ENCODE assay signal across 2 cellular contexts in the genomic region with DNA sequence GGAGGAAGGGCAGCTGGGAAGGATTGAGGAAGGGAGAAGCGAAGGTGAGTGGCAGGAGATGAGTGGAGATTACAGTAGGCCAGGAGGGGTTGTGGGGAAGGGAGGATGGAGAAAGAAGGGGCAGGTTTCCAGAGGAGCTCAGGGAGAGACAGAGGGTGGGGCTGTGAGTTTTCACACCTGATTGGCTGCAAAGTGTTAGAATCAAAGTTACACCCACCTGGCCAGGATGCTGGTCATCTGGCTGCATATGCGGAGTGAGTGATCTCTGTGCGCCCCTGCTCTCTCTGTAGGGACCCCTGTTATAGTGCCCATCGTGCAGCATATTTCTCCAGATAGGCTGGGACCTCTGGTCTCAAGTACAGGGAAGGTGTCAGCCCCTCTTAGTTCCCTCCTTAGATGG.
TF ChIP-seq lines count a peak whose summit lies in the region.

No MANE protein-coding gene starts in this region.

TF ChIP-seq in WTC11, 78 proteins besides CTCF, POLR2A, EP300 and RAD21 (continued from another document):
- TF ChIP-seq, protein P1, sequence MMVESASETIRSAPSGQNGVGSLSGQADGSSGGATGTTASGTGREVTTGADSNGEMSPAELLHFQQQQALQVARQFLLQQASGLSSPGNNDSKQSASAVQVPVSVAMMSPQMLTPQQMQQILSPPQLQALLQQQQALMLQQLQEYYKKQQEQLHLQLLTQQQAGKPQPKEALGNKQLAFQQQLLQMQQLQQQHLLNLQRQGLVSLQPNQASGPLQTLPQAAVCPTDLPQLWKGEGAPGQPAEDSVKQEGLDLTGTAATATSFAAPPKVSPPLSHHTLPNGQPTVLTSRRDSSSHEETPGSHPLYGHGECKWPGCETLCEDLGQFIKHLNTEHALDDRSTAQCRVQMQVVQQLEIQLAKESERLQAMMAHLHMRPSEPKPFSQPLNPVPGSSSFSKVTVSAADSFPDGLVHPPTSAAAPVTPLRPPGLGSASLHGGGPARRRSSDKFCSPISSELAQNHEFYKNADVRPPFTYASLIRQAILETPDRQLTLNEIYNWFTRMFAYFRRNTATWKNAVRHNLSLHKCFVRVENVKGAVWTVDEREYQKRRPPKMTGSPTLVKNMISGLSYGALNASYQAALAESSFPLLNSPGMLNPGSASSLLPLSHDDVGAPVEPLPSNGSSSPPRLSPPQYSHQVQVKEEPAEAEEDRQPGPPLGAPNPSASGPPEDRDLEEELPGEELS (CRISPR knock-in tag; IDR thresholded peaks at IDR 0.05): no peak
- TF ChIP-seq TEAD1 (CRISPR knock-in tag; IDR thresholded peaks at IDR 0.05) (no peak), SP1 (CRISPR knock-in tag; conservative IDR thresholded peaks at IDR 0.05) (no peak), ESRRA (CRISPR knock-in tag; IDR thresholded peaks at IDR 0.05; ENCODE audit: borderline replicate concordance) (no peak), SOX15 (CRISPR knock-in tag; IDR thresholded peaks at IDR 0.05) (no peak)
- TF ChIP-seq, protein P2, sequence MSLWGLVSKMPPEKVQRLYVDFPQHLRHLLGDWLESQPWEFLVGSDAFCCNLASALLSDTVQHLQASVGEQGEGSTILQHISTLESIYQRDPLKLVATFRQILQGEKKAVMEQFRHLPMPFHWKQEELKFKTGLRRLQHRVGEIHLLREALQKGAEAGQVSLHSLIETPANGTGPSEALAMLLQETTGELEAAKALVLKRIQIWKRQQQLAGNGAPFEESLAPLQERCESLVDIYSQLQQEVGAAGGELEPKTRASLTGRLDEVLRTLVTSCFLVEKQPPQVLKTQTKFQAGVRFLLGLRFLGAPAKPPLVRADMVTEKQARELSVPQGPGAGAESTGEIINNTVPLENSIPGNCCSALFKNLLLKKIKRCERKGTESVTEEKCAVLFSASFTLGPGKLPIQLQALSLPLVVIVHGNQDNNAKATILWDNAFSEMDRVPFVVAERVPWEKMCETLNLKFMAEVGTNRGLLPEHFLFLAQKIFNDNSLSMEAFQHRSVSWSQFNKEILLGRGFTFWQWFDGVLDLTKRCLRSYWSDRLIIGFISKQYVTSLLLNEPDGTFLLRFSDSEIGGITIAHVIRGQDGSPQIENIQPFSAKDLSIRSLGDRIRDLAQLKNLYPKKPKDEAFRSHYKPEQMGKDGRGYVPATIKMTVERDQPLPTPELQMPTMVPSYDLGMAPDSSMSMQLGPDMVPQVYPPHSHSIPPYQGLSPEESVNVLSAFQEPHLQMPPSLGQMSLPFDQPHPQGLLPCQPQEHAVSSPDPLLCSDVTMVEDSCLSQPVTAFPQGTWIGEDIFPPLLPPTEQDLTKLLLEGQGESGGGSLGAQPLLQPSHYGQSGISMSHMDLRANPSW (CRISPR knock-in tag; conservative IDR thresholded peaks at IDR 0.05; ENCODE audit: low read depth): no peak
- TF ChIP-seq, protein P3, sequence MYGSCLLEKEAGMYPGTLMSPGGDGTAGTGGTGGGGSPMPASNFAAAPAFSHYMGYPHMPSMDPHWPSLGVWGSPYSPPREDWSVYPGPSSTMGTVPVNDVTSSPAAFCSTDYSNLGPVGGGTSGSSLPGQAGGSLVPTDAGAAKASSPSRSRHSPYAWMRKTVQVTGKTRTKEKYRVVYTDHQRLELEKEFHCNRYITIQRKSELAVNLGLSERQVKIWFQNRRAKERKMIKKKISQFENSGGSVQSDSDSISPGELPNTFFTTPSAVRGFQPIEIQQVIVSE (CRISPR knock-in tag; IDR thresholded peaks at IDR 0.05; ENCODE audit: borderline replicate concordance): no peak

TF ChIP-seq in HepG2, 621 proteins besides CTCF, POLR2A, EP300 and RAD21 (continued from another document):
- TF ChIP-seq, protein P4, sequence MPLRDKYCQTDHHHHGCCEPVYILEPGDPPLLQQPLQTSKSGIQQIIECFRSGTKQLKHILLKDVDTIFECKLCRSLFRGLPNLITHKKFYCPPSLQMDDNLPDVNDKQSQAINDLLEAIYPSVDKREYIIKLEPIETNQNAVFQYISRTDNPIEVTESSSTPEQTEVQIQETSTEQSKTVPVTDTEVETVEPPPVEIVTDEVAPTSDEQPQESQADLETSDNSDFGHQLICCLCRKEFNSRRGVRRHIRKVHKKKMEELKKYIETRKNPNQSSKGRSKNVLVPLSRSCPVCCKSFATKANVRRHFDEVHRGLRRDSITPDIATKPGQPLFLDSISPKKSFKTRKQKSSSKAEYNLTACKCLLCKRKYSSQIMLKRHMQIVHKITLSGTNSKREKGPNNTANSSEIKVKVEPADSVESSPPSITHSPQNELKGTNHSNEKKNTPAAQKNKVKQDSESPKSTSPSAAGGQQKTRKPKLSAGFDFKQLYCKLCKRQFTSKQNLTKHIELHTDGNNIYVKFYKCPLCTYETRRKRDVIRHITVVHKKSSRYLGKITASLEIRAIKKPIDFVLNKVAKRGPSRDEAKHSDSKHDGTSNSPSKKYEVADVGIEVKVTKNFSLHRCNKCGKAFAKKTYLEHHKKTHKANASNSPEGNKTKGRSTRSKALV (CRISPR knock-in tag; IDR thresholded peaks at IDR 0.05): no peak
- TF ChIP-seq, protein P5, sequence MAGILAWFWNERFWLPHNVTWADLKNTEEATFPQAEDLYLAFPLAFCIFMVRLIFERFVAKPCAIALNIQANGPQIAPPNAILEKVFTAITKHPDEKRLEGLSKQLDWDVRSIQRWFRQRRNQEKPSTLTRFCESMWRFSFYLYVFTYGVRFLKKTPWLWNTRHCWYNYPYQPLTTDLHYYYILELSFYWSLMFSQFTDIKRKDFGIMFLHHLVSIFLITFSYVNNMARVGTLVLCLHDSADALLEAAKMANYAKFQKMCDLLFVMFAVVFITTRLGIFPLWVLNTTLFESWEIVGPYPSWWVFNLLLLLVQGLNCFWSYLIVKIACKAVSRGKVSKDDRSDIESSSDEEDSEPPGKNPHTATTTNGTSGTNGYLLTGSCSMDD (CRISPR knock-in tag; IDR thresholded peaks at IDR 0.05): no peak
- TF ChIP-seq ZNF564 (CRISPR knock-in tag; IDR thresholded peaks at IDR 0.05) (no peak), HNRNPUL1 (IDR thresholded peaks at IDR 0.05; ENCODE audit: low read depth, low read length) (no peak), RELA (CRISPR knock-in tag; IDR thresholded peaks at IDR 0.05) (no peak), ZNF496 (CRISPR knock-in tag; IDR thresholded peaks at IDR 0.05; ENCODE audit: insufficient replicate concordance) (no peak), NFIB (CRISPR knock-in tag; IDR thresholded peaks at IDR 0.05; ENCODE audit: borderline replicate concordance) (no peak), ATAD3A (CRISPR knock-in tag; IDR thresholded peaks at IDR 0.05) (no peak), TCF7L2 (IDR thresholded peaks at IDR 0.05; ENCODE audit: low read depth, low read length) (no peak), FOXM1 (CRISPR knock-in tag; IDR thresholded peaks at IDR 0.05) (no peak), ZBTB38 (CRISPR knock-in tag; IDR thresholded peaks at IDR 0.05) (no peak), MEIS2 (CRISPR knock-in tag; IDR thresholded peaks at IDR 0.05) (no peak), FOXK2 (IDR thresholded peaks at IDR 0.05) (no peak)
- TF ChIP-seq, protein P6, sequence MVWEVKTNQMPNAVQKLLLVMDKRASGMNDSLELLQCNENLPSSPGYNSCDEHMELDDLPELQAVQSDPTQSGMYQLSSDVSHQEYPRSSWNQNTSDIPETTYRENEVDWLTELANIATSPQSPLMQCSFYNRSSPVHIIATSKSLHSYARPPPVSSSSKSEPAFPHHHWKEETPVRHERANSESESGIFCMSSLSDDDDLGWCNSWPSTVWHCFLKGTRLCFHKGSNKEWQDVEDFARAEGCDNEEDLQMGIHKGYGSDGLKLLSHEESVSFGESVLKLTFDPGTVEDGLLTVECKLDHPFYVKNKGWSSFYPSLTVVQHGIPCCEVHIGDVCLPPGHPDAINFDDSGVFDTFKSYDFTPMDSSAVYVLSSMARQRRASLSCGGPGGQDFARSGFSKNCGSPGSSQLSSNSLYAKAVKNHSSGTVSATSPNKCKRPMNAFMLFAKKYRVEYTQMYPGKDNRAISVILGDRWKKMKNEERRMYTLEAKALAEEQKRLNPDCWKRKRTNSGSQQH (CRISPR knock-in tag; IDR thresholded peaks at IDR 0.05; ENCODE audit: low read depth): no peak
- TF ChIP-seq, protein P7, sequence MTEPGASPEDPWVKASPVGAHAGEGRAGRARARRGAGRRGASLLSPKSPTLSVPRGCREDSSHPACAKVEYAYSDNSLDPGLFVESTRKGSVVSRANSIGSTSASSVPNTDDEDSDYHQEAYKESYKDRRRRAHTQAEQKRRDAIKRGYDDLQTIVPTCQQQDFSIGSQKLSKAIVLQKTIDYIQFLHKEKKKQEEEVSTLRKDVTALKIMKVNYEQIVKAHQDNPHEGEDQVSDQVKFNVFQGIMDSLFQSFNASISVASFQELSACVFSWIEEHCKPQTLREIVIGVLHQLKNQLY (CRISPR knock-in tag; IDR thresholded peaks at IDR 0.05): no peak
TF ChIP-seq in HepG2: peak in this region for 0.
